ENCODE assay signal across 16 cellular contexts in the genomic region with DNA sequence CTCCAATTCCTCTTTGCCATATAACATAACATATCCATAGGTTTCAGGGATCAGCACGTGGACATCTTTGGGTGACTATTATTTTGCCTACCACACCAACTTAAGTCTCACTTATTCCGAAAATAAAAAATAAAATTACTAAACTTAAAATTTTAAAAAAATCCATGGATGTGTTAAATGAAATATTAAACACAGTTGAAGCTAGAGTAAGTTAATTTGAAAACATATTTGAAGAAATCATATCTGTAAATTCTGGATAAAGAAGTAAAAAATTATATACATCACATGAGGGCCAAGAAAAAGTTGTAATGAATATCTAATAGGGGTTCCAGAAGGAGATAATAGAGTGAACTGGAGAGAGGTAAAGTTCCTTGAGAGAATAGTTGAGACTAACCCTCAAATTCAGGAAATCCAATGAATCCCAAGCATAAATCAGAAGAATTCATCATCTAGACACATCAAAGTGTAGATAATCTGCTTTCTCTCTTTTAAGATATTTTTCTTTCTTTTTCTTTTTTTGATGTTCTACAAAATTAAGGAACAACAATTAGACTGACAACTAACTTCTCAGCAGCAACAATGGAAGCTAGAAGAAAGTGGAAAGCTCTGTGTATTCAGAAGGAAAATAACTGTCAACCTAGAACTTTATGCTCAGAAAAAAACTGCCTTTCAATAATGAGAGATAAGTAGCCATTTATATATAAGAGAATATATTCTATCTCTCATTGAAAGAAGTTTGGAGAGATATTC.
DNase-seq lines count a peak whose midpoint lies in the region; ATAC-seq, FAIRE-seq and TF ChIP-seq lines count a peak whose summit lies in the region.
"Had no signal": no experiment of that assay in that cellular context is flagged by ENCODE, and none has a peak within 500 bp of the region (broad histone marks: within the 10 kb centered on the region; RNA-seq: fewer than 3 reads in every experiment).

No MANE protein-coding gene starts in this region.

- no peak overlapping the region for H3K27ac Mint-ChIP-seq in WTC11
- H3K27ac Mint-ChIP-seq: HFFc6 had no signal

- no peak for TF ChIP-seq CTCF in HCT116 (IDR thresholded peaks at IDR 0.05 in 2 of 3, conservative IDR thresholded peaks at IDR 0.05 in 1 of 3; ENCODE audit: borderline replicate concordance in 1 of 3, insufficient read depth in 1 of 3, low read depth in 2 of 3, low read length in 2 of 3)
- TF ChIP-seq CTCF in WTC11 (IDR thresholded peaks at IDR 0.05) = no peak
- no peak for TF ChIP-seq CTCF in kidney (IDR thresholded peaks at IDR 0.05; ENCODE audit: borderline replicate concordance, extremely low read depth, insufficient read depth)

- H3K27ac ChIP-seq in HCT116 (ENCODE audit: low read depth, low read length) = no peak overlapping the region
- H3K27ac ChIP-seq in kidney (ENCODE audit: low read depth in 2 of 2, low read length in 2 of 2) = no peak overlapping the region
- H3K27ac ChIP-seq: GM23248 had no signal

- no peak for TF ChIP-seq RAD21 in HCT116 (IDR thresholded peaks at IDR 0.05; ENCODE audit: low read depth)

- H3K4me1 Mint-ChIP-seq in WTC11 = no peaks in the 10 kb centered on the region
- H3K4me1 Mint-ChIP-seq: CD4-positive, alpha-beta memory T cell had no signal

- H3K36me3 Mint-ChIP-seq in WTC11 = 0 out of 2 replicates have a peak, but pooled peaks cover 5% of the 10 kb centered on the region

- no peak overlapping the region for H2AFZ ChIP-seq in HCT116 (ENCODE audit: low read depth, low read length, poor library complexity, severe bottlenecking)
- H2AFZ ChIP-seq: GM23248 had no signal

- H3K4me2 ChIP-seq in HCT116 (ENCODE audit: low read length) = no peak overlapping the region

- no TSS peak for BruUV-seq in HCT116 (replicated peaks; lab: Mats Ljungman, UMichigan)

- H3K4me3 Mint-ChIP-seq in WTC11 = no peak overlapping the region
- H3K4me3 Mint-ChIP-seq: CD4-positive, alpha-beta memory T cell; HFFc6 had no signal

- CTCF ChIA-PET in HCT116 (lab: Charles Lee) (interaction anchor here (1.8 kb wide), 1 partner anchor 17 kb away, joined by 9 read pairs; no protein-coding TSS in a partner anchor), WTC11 (lab: Charles Lee) (interaction anchor here (0.6 to 1.6 kb wide), 9 partner anchors 10 to 1043 kb away, joined by 3 to 13 read pairs (median 3); no protein-coding TSS in a partner anchor)

- no peak for DNase-seq in HCT116 (ENCODE audit: low read depth, low spot score)
- DNase-seq in WTC11 (ENCODE audit: low spot score) = no peak
- DNase-seq in kidney = no peak
- no peak for DNase-seq in iPS-NIHi11 (ENCODE audit: low spot score)
- DNase-seq: C1 segment of cervical spinal cord; Calu3; CD4-positive, alpha-beta memory T cell; COR-L47; DMS79 treated with DMSO at 0.1 percent for 48 hours; GM23248; H7; HCEC 1CT; HFFc6 had no signal

- RAD21 ChIA-PET in HCT116 (lab: Charles Lee; ENCODE audit: low non-redundant PET in 1 of 2, low total read pairs in 2 of 2, uncharacterized antibody in 2 of 2, unreplicated experiment in 2 of 2) = no interaction called here

- H3K9me3 Mint-ChIP-seq in WTC11 = peaks cover 27% of the 10 kb centered on the region

- FAIRE-seq in G401.6 (lab: Jason Lieb, UNC) (peak; percentile 6), kidney (lab: Jason Lieb, UNC) (peak; percentile 8)
- FAIRE-seq: GM19239 had no signal

- intact Hi-C loops in HCT116 (cut with micrococcal nuclease) = no loop called here
- intact Hi-C loops in kidney (cut with DNase I) = no loop called here

- peaks cover 0 to 3% of the 10 kb centered on the region in 2 experiments; a peak in 2 of 4 replicates for H3K9me3 ChIP-seq in HCT116 (ENCODE audit: control insufficient read depth in 1 of 2, insufficient read depth in 1 of 2, low read depth in 1 of 2, low read length in 2 of 2)
- peaks cover 0 to 7% of the 10 kb centered on the region in 2 donors for H3K9me3 ChIP-seq in kidney (ENCODE audit: control insufficient read depth in 1 of 2, low read length in 2 of 2)

- H3K9me2 ChIP-seq in HCT116 (ENCODE audit: insufficient read depth) = no peaks in the 10 kb centered on the region

- H3K36me3 ChIP-seq in HCT116 (ENCODE audit: control insufficient read depth in 1 of 2, insufficient read depth in 2 of 2, low read length in 2 of 2) (no peaks in the 10 kb centered on the region), kidney (ENCODE audit: control insufficient read depth in 1 of 2, insufficient read depth in 2 of 2, low read length in 2 of 2) (no peaks in the 10 kb centered on the region)

- H3K79me2 ChIP-seq in HCT116 (ENCODE audit: insufficient read depth, low read length) = no peaks in the 10 kb centered on the region

- H3K4me1 ChIP-seq in HCT116 (ENCODE audit: control insufficient read depth in 1 of 2, insufficient read depth in 2 of 2, low read length in 2 of 2) (no peaks in the 10 kb centered on the region), kidney (ENCODE audit: control insufficient read depth in 1 of 2, insufficient read depth in 1 of 2, low read depth in 1 of 2, low read length in 2 of 2) (no peaks in the 10 kb centered on the region)

- peaks cover 13% of the 10 kb centered on the region for H3K27me3 Mint-ChIP-seq in WTC11 (ENCODE audit: low read depth)

- TF ChIP-seq POLR2A in HCT116 (IDR thresholded peaks at IDR 0.05; ENCODE audit: borderline replicate concordance, extremely low read depth, insufficient read depth, insufficient read length) = no peak

- no peaks in the 10 kb centered on the region; the same call in 1 of the 2 replicates for H3K27me3 ChIP-seq in HCT116 (ENCODE audit: insufficient read depth, low read length)

- no peak for ATAC-seq in HCT116
- no peak for ATAC-seq in WTC11
- ATAC-seq in activated CD4-positive, CD25-positive, alpha-beta regulatory T cell treated with anti-CD3 and anti-CD28 coated beads, Interleukin-2, amount 50 U/mL, for 24 hours = no peak

- H3K9ac ChIP-seq in HCT116 (ENCODE audit: low read length) (no peak overlapping the region), kidney (ENCODE audit: low read length in 2 of 2) (no peak overlapping the region)
- H3K9ac ChIP-seq: GM23248 had no signal

- no peak overlapping the region for H3K4me3 ChIP-seq in HCT116 (replicated peaks in 1 of 2; ENCODE audit: low read depth in 1 of 2, low read length in 2 of 2)
- H3K4me3 ChIP-seq in kidney (ENCODE audit: low read length in 2 of 2) = no peak overlapping the region
- H3K4me3 ChIP-seq: GM23248 had no signal

- H4K20me1 ChIP-seq in HCT116 (ENCODE audit: insufficient read depth) = no peaks in the 10 kb centered on the region

- POLR2A ChIA-PET in HCT116 (lab: Charles Lee) = no interaction called here
- POLR2A ChIA-PET in WTC11 (lab: Charles Lee) = no interaction called here

TF ChIP-seq in HCT116, 20 proteins besides CTCF, POLR2A, EP300 and RAD21:
- TF ChIP-seq YY1 (IDR thresholded peaks at IDR 0.05; ENCODE audit: extremely low read depth, insufficient replicate concordance, low read depth, low read length) (no peak), CBX3 (IDR thresholded peaks at IDR 0.05; ENCODE audit: low read depth) (peak; percentile 50; the same call in 1 of the 2 replicates)

TF ChIP-seq in WTC11, 78 proteins besides CTCF, POLR2A, EP300 and RAD21:
- TF ChIP-seq ZNF317 (CRISPR knock-in tag; IDR thresholded peaks at IDR 0.05; ENCODE audit: borderline replicate concordance, low read depth) (peak; percentile 89), TEAD1 (CRISPR knock-in tag; IDR thresholded peaks at IDR 0.05) (no peak), OVOL2 (CRISPR knock-in tag; IDR thresholded peaks at IDR 0.05; ENCODE audit: borderline replicate concordance) (no peak), GTF2I (CRISPR knock-in tag; conservative IDR thresholded peaks at IDR 0.05) (no peak)
TF ChIP-seq in WTC11: peak in this region for 1.
